Comparison of ENCODE assay signal across 1 cellular context in the genomic region with DNA sequence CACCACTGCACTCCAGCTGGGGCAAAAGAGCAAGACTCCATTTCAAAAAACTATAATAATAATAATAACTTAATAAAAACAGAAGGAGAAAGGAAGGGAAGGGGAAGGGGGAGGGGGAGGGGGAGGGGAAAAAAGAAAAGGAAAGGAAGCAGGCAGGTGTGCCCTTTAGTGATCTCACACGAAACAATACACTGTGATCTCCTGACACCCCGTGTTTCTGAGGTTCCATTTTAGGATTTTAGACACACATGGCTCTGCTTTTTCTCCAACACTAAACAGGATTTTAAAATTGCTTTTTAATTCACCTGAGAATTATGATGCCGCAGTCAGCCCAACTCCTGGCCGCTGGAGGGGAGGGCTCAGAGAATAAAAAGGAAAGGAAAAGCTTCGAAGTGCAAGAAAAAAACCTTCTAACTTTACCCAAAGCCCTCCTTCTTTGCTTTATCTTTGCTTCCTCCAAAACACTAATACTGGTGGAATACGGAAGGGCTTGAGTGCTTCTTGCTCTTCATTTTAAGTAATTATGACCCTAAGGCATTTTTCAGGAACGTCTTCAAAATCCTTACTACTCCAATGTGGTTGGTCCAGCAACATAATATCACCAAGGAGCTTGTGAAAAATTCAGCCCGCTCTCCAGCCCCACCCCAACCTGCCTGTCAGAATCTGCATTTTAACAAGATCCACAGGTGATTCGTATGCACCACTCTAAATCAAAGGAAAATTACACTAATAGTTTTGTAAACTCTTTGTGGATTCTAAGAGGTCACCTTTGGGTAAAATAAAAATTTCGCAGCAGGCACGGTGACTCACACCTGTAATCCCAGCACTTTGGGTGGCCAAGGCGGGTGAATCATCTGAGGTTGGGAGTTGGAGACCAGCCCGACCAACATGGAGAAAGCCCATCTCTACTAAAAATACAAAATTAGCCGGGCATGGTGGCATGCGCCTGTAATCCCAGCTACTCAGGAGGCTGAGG.
A peak's percentile ranks its signal among the peaks of the same experiment; 100 is the strongest.
TF ChIP-seq lines count a peak whose summit lies in the region.

No MANE protein-coding gene starts in this region.

TF ChIP-seq in HepG2, 621 proteins besides CTCF, POLR2A, EP300 and RAD21:
- no peak for TF ChIP-seq SATB2 (CRISPR knock-in tag; IDR thresholded peaks at IDR 0.05)
- no peak for TF ChIP-seq ZSCAN21 (CRISPR knock-in tag; IDR thresholded peaks at IDR 0.05; ENCODE audit: borderline replicate concordance)
- no peak for TF ChIP-seq ZNF543 (CRISPR knock-in tag; IDR thresholded peaks at IDR 0.05)
- TF ChIP-seq PCBP2 (optimal IDR thresholded peaks at IDR 0.05; ENCODE audit: low read depth, low read length, poor library complexity, severe bottlenecking), result peak; percentile 61
- TF ChIP-seq MAF1 (CRISPR knock-in tag; IDR thresholded peaks at IDR 0.05; ENCODE audit: borderline replicate concordance), result no peak
- TF ChIP-seq, protein P1, sequence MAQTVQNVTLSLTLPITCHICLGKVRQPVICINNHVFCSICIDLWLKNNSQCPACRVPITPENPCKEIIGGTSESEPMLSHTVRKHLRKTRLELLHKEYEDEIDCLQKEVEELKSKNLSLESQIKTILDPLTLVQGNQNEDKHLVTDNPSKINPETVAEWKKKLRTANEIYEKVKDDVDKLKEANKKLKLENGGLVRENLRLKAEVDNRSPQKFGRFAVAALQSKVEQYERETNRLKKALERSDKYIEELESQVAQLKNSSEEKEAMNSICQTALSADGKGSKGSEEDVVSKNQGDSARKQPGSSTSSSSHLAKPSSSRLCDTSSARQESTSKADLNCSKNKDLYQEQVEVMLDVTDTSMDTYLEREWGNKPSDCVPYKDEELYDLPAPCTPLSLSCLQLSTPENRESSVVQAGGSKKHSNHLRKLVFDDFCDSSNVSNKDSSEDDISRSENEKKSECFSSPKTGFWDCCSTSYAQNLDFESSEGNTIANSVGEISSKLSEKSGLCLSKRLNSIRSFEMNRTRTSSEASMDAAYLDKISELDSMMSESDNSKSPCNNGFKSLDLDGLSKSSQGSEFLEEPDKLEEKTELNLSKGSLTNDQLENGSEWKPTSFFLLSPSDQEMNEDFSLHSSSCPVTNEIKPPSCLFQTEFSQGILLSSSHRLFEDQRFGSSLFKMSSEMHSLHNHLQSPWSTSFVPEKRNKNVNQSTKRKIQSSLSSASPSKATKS (CRISPR knock-in tag; IDR thresholded peaks at IDR 0.05), result no peak
- no peak for TF ChIP-seq ETV5 (CRISPR knock-in tag; IDR thresholded peaks at IDR 0.05; ENCODE audit: borderline replicate concordance)
- peak; percentile 81 for TF ChIP-seq HNRNPK (IDR thresholded peaks at IDR 0.05; ENCODE audit: low read depth, low read length, poor library complexity, severe bottlenecking)
